In the genomic region with DNA sequence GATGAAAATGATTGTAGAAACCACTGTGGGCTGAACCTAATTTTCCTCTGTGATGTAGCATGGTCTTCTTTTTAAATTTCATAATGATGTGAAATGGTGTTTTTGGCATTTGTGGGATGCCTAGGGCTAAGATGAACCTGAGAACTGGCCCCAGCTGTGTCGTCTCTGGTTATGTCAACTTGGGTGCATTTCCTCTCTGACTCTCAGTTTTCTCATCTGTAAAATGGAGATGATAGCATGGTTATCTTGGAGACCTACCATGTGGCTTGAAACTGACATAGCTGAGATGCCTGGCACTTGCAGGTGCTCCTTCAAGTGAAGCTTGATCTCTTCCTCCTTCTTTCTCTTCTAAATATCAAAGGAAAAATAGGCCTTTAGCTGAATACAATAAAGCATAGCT, we compare ENCODE assay signal across 19 cellular contexts.
"Had no signal": no experiment of that assay in that cellular context is flagged by ENCODE, and none has a peak within 500 bp of the region (broad histone marks: within the 10 kb centered on the region; RNA-seq: fewer than 3 reads in every experiment).

No MANE protein-coding gene starts in this region.

- H3K9me3 Mint-ChIP-seq: effector memory CD8-positive, alpha-beta T cell; natural killer cell treated with Interleukin-12 subunit alpha and Interleukin-12 subunit beta and Interleukin-15 and Interleukin-18, amount 100 ng/mL, for 72 hours; stimulated activated memory B cell treated with anti-CD40 and anti-IgM and Interleukin-4, amounts not matched to agents 10 μg/mL and 1 μg/mL and 100 μg/mL, for 72 hours; type B pancreatic cell had no signal

- H3K4me3 ChIP-seq: cardiac muscle cell, esophagus squamous epithelium, hepatocyte, lower lobe of right lung, pancreas, spleen, testis had no signal

- FAIRE-seq: pancreas had no signal

- H3K4me3 Mint-ChIP-seq: activated naive CD8-positive, alpha-beta T cell; effector memory CD8-positive, alpha-beta T cell; natural killer cell treated with Interleukin-12 subunit alpha and Interleukin-12 subunit beta and Interleukin-15 and Interleukin-18, amount 100 ng/mL, for 72 hours; stimulated activated memory B cell treated with anti-CD40 and anti-IgM and Interleukin-4, amounts not matched to agents 10 μg/mL and 1 μg/mL and 100 μg/mL, for 72 hours; type B pancreatic cell had no signal

- H3K4me1 ChIP-seq: esophagus squamous epithelium, lower lobe of right lung, pancreas, spleen, testis had no signal

- H3K4me1 Mint-ChIP-seq: stimulated activated memory B cell treated with anti-CD40 and anti-IgM and Interleukin-4, amounts not matched to agents 10 μg/mL and 1 μg/mL and 100 μg/mL, for 72 hours had no signal

- DNase-seq: activated CD4-positive, alpha-beta T cell treated with anti-CD3 and anti-CD28 coated beads, Interleukin-2, amount 50 U/mL, for 4 hours; activated gamma-delta T cell treated with Interleukin-2 at 50 U/mL for 16 hours; dermis blood vessel endothelial cell; effector memory CD8-positive, alpha-beta T cell; esophagus squamous epithelium; lower lobe of right lung; pancreas; spleen; stimulated activated CD4-positive, alpha-beta T cell treated with anti-CD3 and anti-CD28 coated beads, Interleukin-4, amount 100 ng/mL, for 4 hours; testis; WERI-Rb-1 had no signal

- H3K27ac Mint-ChIP-seq: activated naive CD8-positive, alpha-beta T cell; effector memory CD8-positive, alpha-beta T cell; natural killer cell treated with Interleukin-12 subunit alpha and Interleukin-12 subunit beta and Interleukin-15 and Interleukin-18, amount 100 ng/mL, for 72 hours; stimulated activated memory B cell treated with anti-CD40 and anti-IgM and Interleukin-4, amounts not matched to agents 10 μg/mL and 1 μg/mL and 100 μg/mL, for 72 hours; type B pancreatic cell had no signal

- H3K27ac ChIP-seq: cardiac muscle cell, esophagus squamous epithelium, hepatocyte, lower lobe of right lung, neutrophil, pancreas, spleen, testis, WERI-Rb-1 had no signal

- H3K36me3 Mint-ChIP-seq: activated naive CD8-positive, alpha-beta T cell; natural killer cell treated with Interleukin-12 subunit alpha and Interleukin-12 subunit beta and Interleukin-15 and Interleukin-18, amount 100 ng/mL, for 72 hours; stimulated activated memory B cell treated with anti-CD40 and anti-IgM and Interleukin-4, amounts not matched to agents 10 μg/mL and 1 μg/mL and 100 μg/mL, for 72 hours; type B pancreatic cell had no signal

- ATAC-seq: effector memory CD8-positive, alpha-beta T cell; lower lobe of right lung; natural killer cell treated with Interleukin-12 subunit alpha and Interleukin-12 subunit beta and Interleukin-15 and Interleukin-18, amount 100 ng/mL, for 72 hours; pancreas; sciatic nerve; stimulated activated memory B cell treated with anti-CD40 and anti-IgM and Interleukin-4, amounts not matched to agents 10 μg/mL and 1 μg/mL and 100 μg/mL, for 72 hours had no signal

- H3K36me3 ChIP-seq: cardiac muscle cell, esophagus squamous epithelium, lower lobe of right lung, neutrophil, pancreas, spleen, WERI-Rb-1 had no signal

- H3K27me3 ChIP-seq: cardiac muscle cell, hepatocyte, pancreas, testis had no signal

- H3K9me3 ChIP-seq: esophagus squamous epithelium, lower lobe of right lung, neutrophil, pancreas, spleen, testis had no signal
